20 cellular contexts compared by ENCODE assay signal in genomic region chr7:106626376-106627293, GRCh38. TPM values are rescaled to one million over a fixed set of nuclear protein-coding genes. Genes with fewer than 3 reads are reported as not detected.
A peak's percentile ranks its signal among the peaks of the same experiment; 100 is the strongest.
DNase-seq lines count a peak whose midpoint lies in the region; ATAC-seq and TF ChIP-seq lines count a peak whose summit lies in the region.
"Had no signal": no experiment of that assay in that cellular context is flagged by ENCODE, and none has a peak within 500 bp of the region (broad histone marks: within the 10 kb centered on the region; RNA-seq: fewer than 3 reads in every experiment).

No MANE protein-coding gene starts in this region.

- TF ChIP-seq CTCF in mammary epithelial cell (conservative IDR thresholded peaks at IDR 0.05 in 1 of 2, IDR thresholded peaks at IDR 0.05 in 1 of 2; ENCODE audit: extremely low read depth in 1 of 2, insufficient read depth in 1 of 2, low read depth in 1 of 2, low read length in 2 of 2): no peak

- H3K79me2 ChIP-seq in mammary epithelial cell (ENCODE audit: insufficient read depth, low read length): no peaks in the 10 kb centered on the region
- H3K79me2 ChIP-seq in mesendoderm (ENCODE audit: control insufficient read depth, insufficient read depth, low read length): no peaks in the 10 kb centered on the region

- peaks cover 0 to 4% (median 2%) of the 10 kb centered on the region in 5 donors for H3K9me3 Mint-ChIP-seq in CD8-positive, alpha-beta memory T cell
- H3K9me3 Mint-ChIP-seq: CD4-positive, alpha-beta T cell; stimulated activated naive CD8-positive, alpha-beta T cell treated with anti-CD3 and anti-CD28 coated beads, Interleukin-15, Interleukin-2, amounts not matched to agents 100 ng/mL and 50 ng/mL, for 24 hours had no signal

- H3K27me3 ChIP-seq in mammary epithelial cell (ENCODE audit: insufficient read depth, low read length): peaks cover 4% of the 10 kb centered on the region
- no peaks in the 10 kb centered on the region for H3K27me3 ChIP-seq in mesendoderm (ENCODE audit: insufficient read depth, low read length, poor library complexity)
- H3K27me3 ChIP-seq in CD8-positive, alpha-beta memory T cell (ENCODE audit: insufficient read depth, low read length, poor library complexity, severe bottlenecking): no peaks in the 10 kb centered on the region
- H3K27me3 ChIP-seq: heart right ventricle, uterus had no signal

- H3K36me3 ChIP-seq in mammary epithelial cell (ENCODE audit: insufficient read depth, low read length) (no peaks in the 10 kb centered on the region), mesendoderm (ENCODE audit: control insufficient read depth, insufficient read depth, low read length) (no peaks in the 10 kb centered on the region)
- H3K36me3 ChIP-seq in CD8-positive, alpha-beta memory T cell (ENCODE audit: insufficient read depth, low read length): no peaks in the 10 kb centered on the region
- H3K36me3 ChIP-seq: heart right ventricle, uterus had no signal

- H4K8ac ChIP-seq in mesendoderm (ENCODE audit: low read depth, low read length): no peak overlapping the region

- no peak overlapping the region for H3K18ac ChIP-seq in mesendoderm (ENCODE audit: low read length)

- no peak overlapping the region for H2AK5ac ChIP-seq in mesendoderm (ENCODE audit: low read length)

- no peak overlapping the region for H3K56ac ChIP-seq in mesendoderm (ENCODE audit: low read length)

- dilution Hi-C loops in mammary epithelial cell (cut with HindIII; ENCODE audit: low sequenced_read_pairs): no loop called here

- BruUV-seq in mammary epithelial cell (replicated peaks; lab: Mats Ljungman, UMichigan): no TSS peak

- H3K9ac ChIP-seq in mammary epithelial cell (ENCODE audit: insufficient read depth, low read length): no peak overlapping the region
- H3K9ac ChIP-seq in mesendoderm (ENCODE audit: low read length): no peak overlapping the region

- POLR2A ChIA-PET in CD8-positive, alpha-beta memory T cell (lab: Charles Lee): no interaction called here

- H3K4me3 ChIP-seq in mammary epithelial cell (replicated peaks in 1 of 3; ENCODE audit: insufficient read depth in 1 of 3, low read depth in 2 of 3, low read length in 3 of 3) (no peak overlapping the region), mesendoderm (ENCODE audit: low read length) (no peak overlapping the region)
- no peak overlapping the region for H3K4me3 ChIP-seq in CD8-positive, alpha-beta memory T cell (ENCODE audit: low read length)
- H3K4me3 ChIP-seq: heart right ventricle, uterus had no signal

- WGBS in mammary epithelial cell (ENCODE audit: low coverage, missing lambda C conversion rate): 65% methylated on average over 7 of the region's 7 CpGs
- no CpG with 5 or more reads among the region's 7 CpGs for WGBS in mesendoderm (ENCODE audit: extremely low coverage, insufficient coverage, low lambda C conversion rate)

- peaks cover 22% of the 10 kb centered on the region for H3K4me1 ChIP-seq in mammary epithelial cell (ENCODE audit: insufficient read depth, low read length)
- no peaks in the 10 kb centered on the region for H3K4me1 ChIP-seq in mesendoderm (ENCODE audit: control insufficient read depth, low read depth, low read length)
- H3K4me1 ChIP-seq in CD8-positive, alpha-beta memory T cell (ENCODE audit: insufficient read depth, low read length): no peaks in the 10 kb centered on the region
- H3K4me1 ChIP-seq: uterus had no signal

- H3K23ac ChIP-seq in mesendoderm (ENCODE audit: low read length): no peak overlapping the region

- H3K27ac ChIP-seq in mammary epithelial cell (ENCODE audit: insufficient read depth, low read depth, low read length) (no peak overlapping the region), mesendoderm (ENCODE audit: low read depth, low read length) (no peak overlapping the region)
- H3K27ac ChIP-seq in CD8-positive, alpha-beta memory T cell (ENCODE audit: low read depth, low read length): no peak overlapping the region
- H3K27ac ChIP-seq: uterus had no signal

- in situ Hi-C loops in mammary epithelial cell (cut with MboI; ENCODE audit: low sequenced_read_pairs in 2 of 2): no loop called here

- no peaks in the 10 kb centered on the region for H4K20me1 ChIP-seq in mammary epithelial cell (ENCODE audit: insufficient read depth, low read length)

- no peak overlapping the region for H2BK15ac ChIP-seq in mesendoderm (replicated peaks; ENCODE audit: low read depth)

- H3K79me1 ChIP-seq in mesendoderm (ENCODE audit: low read length): no peaks in the 10 kb centered on the region

- DNase-seq in DMS53 (lab: John Stamatoyannopoulos, UW): peak; percentile 91
- peak; percentile 71 for DNase-seq in NCI-H1048 (lab: John Stamatoyannopoulos, UW)
- peak; percentile 79 for DNase-seq in mammary epithelial cell
- peak; percentile 3 for DNase-seq in mesendoderm
- no peak for DNase-seq in NCI-H2171 (lab: John Stamatoyannopoulos, UW)
- DNase-seq in stimulated activated CD4-positive, alpha-beta T cell treated with anti-CD3 and anti-CD28 coated beads, Interleukin-4, amount 100 ng/mL, for 4 hours: no peak
- DNase-seq in CD8-positive, alpha-beta memory T cell: no peak
- DNase-seq: activated T-cell treated with anti-CD3 and anti-CD28 coated beads, Interleukin-2, amount 50 U/mL, for 72 hours; CD4-positive, alpha-beta T cell; effector CD4-positive, alpha-beta T cell; NCI-H1092; NCI-H2227 treated with DMSO at 0.1 percent for 48 hours; SHP77 treated with DMSO at 0.1 percent for 48 hours; uterus had no signal

- H3K4me2 ChIP-seq in mammary epithelial cell (ENCODE audit: insufficient read depth, low read depth, low read length): peak overlapping the region; percentile 34
- no peak overlapping the region for H3K4me2 ChIP-seq in mesendoderm (ENCODE audit: low read length)

- peaks cover 2 to 23% of the 10 kb centered on the region in 2 donors for H3K27me3 Mint-ChIP-seq in CD8-positive, alpha-beta memory T cell

- ATAC-seq in GM18505 (IDR thresholded peaks at IDR 0.05; ENCODE audit: unreplicated experiment): no peak
- ATAC-seq: activated T-cell treated with anti-CD3 and anti-CD28 coated beads, Interleukin-2, amount 50 U/mL, for 72 hours; WTC11 had no signal

- H3K4ac ChIP-seq in mesendoderm (ENCODE audit: low read depth, low read length): no peak overlapping the region

- intact Hi-C loops in mammary epithelial cell (cut with micrococcal nuclease): no loop called here

- no peaks in the 10 kb centered on the region for H3K9me3 ChIP-seq in mammary epithelial cell (replicated peaks; ENCODE audit: insufficient read depth, low read length)
- no peaks in the 10 kb centered on the region for H3K9me3 ChIP-seq in CD8-positive, alpha-beta memory T cell (ENCODE audit: low read length)

- H4K5ac ChIP-seq in mesendoderm (ENCODE audit: low read length): no peak overlapping the region

- TF ChIP-seq POLR2A in GM18505 (IDR thresholded peaks at IDR 0.05; ENCODE audit: borderline replicate concordance, extremely low read depth, insufficient read depth, insufficient read length): no peak

- CTCF ChIA-PET in mammary epithelial cell (lab: Charles Lee; ENCODE audit: low non-redundant PET): no interaction called here
- CTCF ChIA-PET in CD8-positive, alpha-beta memory T cell (lab: Charles Lee): no interaction called here

- peak overlapping the region; percentile 6 for H2AFZ ChIP-seq in mammary epithelial cell (ENCODE audit: low read depth, low read length)

- H3K4me1 Mint-ChIP-seq in CD8-positive, alpha-beta memory T cell: no peaks in the 10 kb centered on the region

- H2BK120ac ChIP-seq in mesendoderm (ENCODE audit: low read depth, low read length): no peak overlapping the region

- no peak overlapping the region for H3K27ac Mint-ChIP-seq in CD8-positive, alpha-beta memory T cell
- H3K27ac Mint-ChIP-seq: activated naive CD8-positive, alpha-beta T cell; activated T-cell treated with anti-CD3 and anti-CD28 coated beads, Interleukin-2, amount 50 U/mL, for 72 hours; CD4-positive, alpha-beta T cell; stimulated activated naive CD8-positive, alpha-beta T cell treated with anti-CD3 and anti-CD28 coated beads, Interleukin-15, Interleukin-2, amounts not matched to agents 100 ng/mL and 50 ng/mL, for 24 hours; T-helper 1 cell treated with Interleukin-12 subunit alpha and Interleukin-12 subunit beta and Interleukin-4 antibody, amounts not matched to agents 30 μg/mL and 1 μg/mL, for 36 hours; WTC11 had no signal

- H3K4me3 Mint-ChIP-seq in CD8-positive, alpha-beta memory T cell: no peak overlapping the region
- H3K4me3 Mint-ChIP-seq: activated naive CD8-positive, alpha-beta T cell; activated T-cell treated with anti-CD3 and anti-CD28 coated beads, Interleukin-2, amount 50 U/mL, for 72 hours; CD4-positive, alpha-beta T cell; stimulated activated naive CD8-positive, alpha-beta T cell treated with anti-CD3 and anti-CD28 coated beads, Interleukin-15, Interleukin-2, amounts not matched to agents 100 ng/mL and 50 ng/mL, for 24 hours; T-helper 1 cell treated with Interleukin-12 subunit alpha and Interleukin-12 subunit beta and Interleukin-4 antibody, amounts not matched to agents 30 μg/mL and 1 μg/mL, for 36 hours; WTC11 had no signal

- peaks cover 0 to 1% (median 0%) of the 10 kb centered on the region in 3 donors for H3K36me3 Mint-ChIP-seq in CD8-positive, alpha-beta memory T cell
- H3K36me3 Mint-ChIP-seq: activated naive CD8-positive, alpha-beta T cell had no signal

- no peak overlapping the region for H2BK5ac ChIP-seq in mesendoderm (ENCODE audit: low read length)

RNA-seq across cellular contexts. Expression of gene CCDC71L, which starts 34.3 kb away (rescaled TPM):
- 10 to 100 TPM; 32.2 to 37.8 TPM for total RNA-seq in mammary epithelial cell
- 14.0 TPM for polyA plus RNA-seq in mammary epithelial cell
- polyA minus RNA-seq in mammary epithelial cell: 15.1 TPM
- polyA plus RNA-seq in mesendoderm (2013, experiment 1 of 2): 14.0 TPM
- 14.7 TPM for polyA plus RNA-seq in mesendoderm (2013, experiment 2 of 2)
- 10 to 100 TPM; 27.4 to 28.1 TPM for total RNA-seq in CD8-positive, alpha-beta memory T cell
- 6.7 TPM for polyA plus RNA-seq in CD8-positive, alpha-beta memory T cell

Comparison
In these comparisons a context has a peak if more than half of its experiments do, and no peak if none do; other contexts are left out.
1. DNase-seq: peak in DMS53 (single experiment), NCI-H1048 (single experiment), mammary epithelial cell (single experiment) and mesendoderm (single experiment); none in NCI-H2171 (single experiment), stimulated activated CD4-positive, alpha-beta T cell treated with anti-CD3 and anti-CD28 coated beads, Interleukin-4, amount 100 ng/mL, for 4 hours (0 of 2) and CD8-positive, alpha-beta memory T cell (0 of 5).